In the genomic region with DNA sequence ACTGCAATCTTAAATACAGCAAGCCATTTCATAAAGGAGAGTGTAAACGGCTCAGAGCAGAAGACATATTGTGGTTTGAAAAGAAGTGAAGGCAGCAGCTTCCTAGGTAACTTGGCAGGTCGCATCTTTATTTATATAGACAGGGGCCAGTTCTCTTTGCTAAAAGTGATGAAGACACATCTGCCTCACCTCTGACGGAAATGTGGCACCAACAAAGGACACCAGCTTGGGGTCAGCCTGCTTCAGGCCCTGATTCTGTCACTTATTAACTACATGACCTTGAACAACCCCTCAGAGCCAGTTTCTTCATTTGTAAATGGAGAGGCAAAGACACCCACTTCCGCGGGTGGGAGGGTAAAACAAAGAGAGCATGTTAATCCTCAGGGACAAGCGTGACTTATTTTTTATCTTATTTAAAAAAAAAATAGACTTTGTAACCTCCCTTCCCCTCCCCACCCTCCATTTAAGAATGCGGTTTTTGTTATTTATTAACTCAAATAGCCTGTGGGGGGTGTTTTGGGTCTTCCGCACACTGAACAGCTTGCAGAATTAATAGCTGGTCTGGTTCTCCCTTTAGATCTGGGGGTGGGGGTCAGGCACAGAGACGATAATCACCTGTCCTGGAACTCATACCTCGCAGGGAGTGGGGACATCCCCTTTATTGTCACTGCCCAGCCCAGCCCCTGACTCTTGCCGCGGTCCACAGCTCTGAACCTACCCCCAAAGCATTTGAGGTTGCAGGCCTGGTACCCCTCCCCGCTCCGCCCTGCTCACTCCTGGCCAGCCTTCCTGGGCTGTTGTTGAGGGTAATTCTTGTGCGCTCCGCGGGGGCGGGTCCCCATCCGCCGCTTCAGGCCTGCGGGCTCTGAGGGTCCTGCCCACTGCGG, we compare ENCODE assay signal across 1 cellular context.
A peak's percentile ranks its signal among the peaks of the same experiment; 100 is the strongest.
TF ChIP-seq lines count a peak whose summit lies in the region.

No MANE protein-coding gene starts in this region.

TF ChIP-seq in HepG2, 621 proteins besides CTCF, POLR2A, EP300 and RAD21 (continued from another document and continues in another):
- TF ChIP-seq, protein P1, sequence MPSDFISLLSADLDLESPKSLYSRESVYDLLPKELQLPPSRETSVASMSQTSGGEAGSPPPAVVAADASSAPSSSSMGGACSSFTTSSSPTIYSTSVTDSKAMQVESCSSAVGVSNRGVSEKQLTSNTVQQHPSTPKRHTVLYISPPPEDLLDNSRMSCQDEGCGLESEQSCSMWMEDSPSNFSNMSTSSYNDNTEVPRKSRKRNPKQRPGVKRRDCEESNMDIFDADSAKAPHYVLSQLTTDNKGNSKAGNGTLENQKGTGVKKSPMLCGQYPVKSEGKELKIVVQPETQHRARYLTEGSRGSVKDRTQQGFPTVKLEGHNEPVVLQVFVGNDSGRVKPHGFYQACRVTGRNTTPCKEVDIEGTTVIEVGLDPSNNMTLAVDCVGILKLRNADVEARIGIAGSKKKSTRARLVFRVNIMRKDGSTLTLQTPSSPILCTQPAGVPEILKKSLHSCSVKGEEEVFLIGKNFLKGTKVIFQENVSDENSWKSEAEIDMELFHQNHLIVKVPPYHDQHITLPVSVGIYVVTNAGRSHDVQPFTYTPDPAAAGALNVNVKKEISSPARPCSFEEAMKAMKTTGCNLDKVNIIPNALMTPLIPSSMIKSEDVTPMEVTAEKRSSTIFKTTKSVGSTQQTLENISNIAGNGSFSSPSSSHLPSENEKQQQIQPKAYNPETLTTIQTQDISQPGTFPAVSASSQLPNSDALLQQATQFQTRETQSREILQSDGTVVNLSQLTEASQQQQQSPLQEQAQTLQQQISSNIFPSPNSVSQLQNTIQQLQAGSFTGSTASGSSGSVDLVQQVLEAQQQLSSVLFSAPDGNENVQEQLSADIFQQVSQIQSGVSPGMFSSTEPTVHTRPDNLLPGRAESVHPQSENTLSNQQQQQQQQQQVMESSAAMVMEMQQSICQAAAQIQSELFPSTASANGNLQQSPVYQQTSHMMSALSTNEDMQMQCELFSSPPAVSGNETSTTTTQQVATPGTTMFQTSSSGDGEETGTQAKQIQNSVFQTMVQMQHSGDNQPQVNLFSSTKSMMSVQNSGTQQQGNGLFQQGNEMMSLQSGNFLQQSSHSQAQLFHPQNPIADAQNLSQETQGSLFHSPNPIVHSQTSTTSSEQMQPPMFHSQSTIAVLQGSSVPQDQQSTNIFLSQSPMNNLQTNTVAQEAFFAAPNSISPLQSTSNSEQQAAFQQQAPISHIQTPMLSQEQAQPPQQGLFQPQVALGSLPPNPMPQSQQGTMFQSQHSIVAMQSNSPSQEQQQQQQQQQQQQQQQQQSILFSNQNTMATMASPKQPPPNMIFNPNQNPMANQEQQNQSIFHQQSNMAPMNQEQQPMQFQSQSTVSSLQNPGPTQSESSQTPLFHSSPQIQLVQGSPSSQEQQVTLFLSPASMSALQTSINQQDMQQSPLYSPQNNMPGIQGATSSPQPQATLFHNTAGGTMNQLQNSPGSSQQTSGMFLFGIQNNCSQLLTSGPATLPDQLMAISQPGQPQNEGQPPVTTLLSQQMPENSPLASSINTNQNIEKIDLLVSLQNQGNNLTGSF (CRISPR knock-in tag; IDR thresholded peaks at IDR 0.05) = 0 out of 2 replicates have a peak, but pooled peaks have one; percentile 35
- TF ChIP-seq ZNF556 (CRISPR knock-in tag; IDR thresholded peaks at IDR 0.05; ENCODE audit: borderline replicate concordance) (0 out of 2 replicates have a peak, but pooled peaks have one; percentile 80), RARG (CRISPR knock-in tag; IDR thresholded peaks at IDR 0.05; ENCODE audit: low read depth) (0 out of 2 replicates have a peak, but pooled peaks have one; percentile 19), MED8 (CRISPR knock-in tag; IDR thresholded peaks at IDR 0.05; ENCODE audit: insufficient replicate concordance) (peak; percentile 98), ZNF678 (CRISPR knock-in tag; IDR thresholded peaks at IDR 0.05) (peak; percentile 23; the same call in 1 of the 2 replicates), ZNF768 (CRISPR knock-in tag; IDR thresholded peaks at IDR 0.05) (peak; percentile 89; the same call in 1 of the 2 replicates), BORCS8-MEF2B (CRISPR knock-in tag; IDR thresholded peaks at IDR 0.05) (no peak), ZNF101 (CRISPR knock-in tag; IDR thresholded peaks at IDR 0.05; ENCODE audit: borderline replicate concordance, low read depth) (0 out of 2 replicates have a peak, but pooled peaks have one; percentile 30), ATF7-NPFF (CRISPR knock-in tag; IDR thresholded peaks at IDR 0.05; ENCODE audit: low read depth) (0 out of 2 replicates have a peak, but pooled peaks have one; percentile 33), ZBTB3 (CRISPR knock-in tag; IDR thresholded peaks at IDR 0.05; ENCODE audit: borderline replicate concordance, low read depth) (peak; percentile 70; the same call in 1 of the 2 replicates), MEIS2 (CRISPR knock-in tag; IDR thresholded peaks at IDR 0.05) (peak; percentile 94), SP2 (CRISPR knock-in tag; IDR thresholded peaks at IDR 0.05) (peak; percentile 51; the same call in 1 of the 2 replicates), ZNF777 (CRISPR knock-in tag; IDR thresholded peaks at IDR 0.05) (0 out of 2 replicates have a peak, but pooled peaks have one; percentile 37), ZNF256 (CRISPR knock-in tag; conservative IDR thresholded peaks at IDR 0.05) (peak; percentile 94), NFE2L1 (CRISPR knock-in tag; IDR thresholded peaks at IDR 0.05; ENCODE audit: borderline replicate concordance) (no peak), MYNN (CRISPR knock-in tag; IDR thresholded peaks at IDR 0.05; ENCODE audit: low read depth) (0 out of 2 replicates have a peak, but pooled peaks have one; percentile 9), ZBTB42 (CRISPR knock-in tag; IDR thresholded peaks at IDR 0.05) (peak; percentile 84), NFIC (IDR thresholded peaks at IDR 0.05; ENCODE audit: low read length) (peak; percentile 98), DPF2 (CRISPR knock-in tag; IDR thresholded peaks at IDR 0.05; ENCODE audit: borderline replicate concordance, low read depth) (peak; percentile 77), ZNF746 (CRISPR knock-in tag; IDR thresholded peaks at IDR 0.05) (peak; percentile 92), ZNF615 (CRISPR knock-in tag; IDR thresholded peaks at IDR 0.05; ENCODE audit: borderline replicate concordance) (no peak), BRCA1 (CRISPR knock-in tag; IDR thresholded peaks at IDR 0.05) (peak; percentile 40; the same call in 1 of the 2 replicates), MLLT10 (CRISPR knock-in tag; IDR thresholded peaks at IDR 0.05) (no peak)
- TF ChIP-seq, protein P2, sequence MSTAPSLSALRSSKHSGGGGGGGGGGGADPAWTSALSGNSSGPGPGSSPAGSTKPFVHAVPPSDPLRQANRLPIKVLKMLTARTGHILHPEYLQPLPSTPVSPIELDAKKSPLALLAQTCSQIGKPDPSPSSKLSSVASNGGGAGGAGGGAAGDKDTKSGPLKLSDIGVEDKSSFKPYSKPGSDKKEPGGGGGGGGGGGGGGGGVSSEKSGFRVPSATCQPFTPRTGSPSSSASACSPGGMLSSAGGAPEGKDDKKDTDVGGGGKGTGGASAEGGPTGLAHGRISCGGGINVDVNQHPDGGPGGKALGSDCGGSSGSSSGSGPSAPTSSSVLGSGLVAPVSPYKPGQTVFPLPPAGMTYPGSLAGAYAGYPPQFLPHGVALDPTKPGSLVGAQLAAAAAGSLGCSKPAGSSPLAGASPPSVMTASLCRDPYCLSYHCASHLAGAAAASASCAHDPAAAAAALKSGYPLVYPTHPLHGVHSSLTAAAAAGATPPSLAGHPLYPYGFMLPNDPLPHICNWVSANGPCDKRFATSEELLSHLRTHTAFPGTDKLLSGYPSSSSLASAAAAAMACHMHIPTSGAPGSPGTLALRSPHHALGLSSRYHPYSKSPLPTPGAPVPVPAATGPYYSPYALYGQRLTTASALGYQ (CRISPR knock-in tag; IDR thresholded peaks at IDR 0.05) = peak; percentile 99
- TF ChIP-seq, protein P3, sequence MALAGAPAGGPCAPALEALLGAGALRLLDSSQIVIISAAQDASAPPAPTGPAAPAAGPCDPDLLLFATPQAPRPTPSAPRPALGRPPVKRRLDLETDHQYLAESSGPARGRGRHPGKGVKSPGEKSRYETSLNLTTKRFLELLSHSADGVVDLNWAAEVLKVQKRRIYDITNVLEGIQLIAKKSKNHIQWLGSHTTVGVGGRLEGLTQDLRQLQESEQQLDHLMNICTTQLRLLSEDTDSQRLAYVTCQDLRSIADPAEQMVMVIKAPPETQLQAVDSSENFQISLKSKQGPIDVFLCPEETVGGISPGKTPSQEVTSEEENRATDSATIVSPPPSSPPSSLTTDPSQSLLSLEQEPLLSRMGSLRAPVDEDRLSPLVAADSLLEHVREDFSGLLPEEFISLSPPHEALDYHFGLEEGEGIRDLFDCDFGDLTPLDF (CRISPR knock-in tag; IDR thresholded peaks at IDR 0.05) = peak; percentile 70; the same call in 1 of the 2 replicates
- TF ChIP-seq, protein P4, sequence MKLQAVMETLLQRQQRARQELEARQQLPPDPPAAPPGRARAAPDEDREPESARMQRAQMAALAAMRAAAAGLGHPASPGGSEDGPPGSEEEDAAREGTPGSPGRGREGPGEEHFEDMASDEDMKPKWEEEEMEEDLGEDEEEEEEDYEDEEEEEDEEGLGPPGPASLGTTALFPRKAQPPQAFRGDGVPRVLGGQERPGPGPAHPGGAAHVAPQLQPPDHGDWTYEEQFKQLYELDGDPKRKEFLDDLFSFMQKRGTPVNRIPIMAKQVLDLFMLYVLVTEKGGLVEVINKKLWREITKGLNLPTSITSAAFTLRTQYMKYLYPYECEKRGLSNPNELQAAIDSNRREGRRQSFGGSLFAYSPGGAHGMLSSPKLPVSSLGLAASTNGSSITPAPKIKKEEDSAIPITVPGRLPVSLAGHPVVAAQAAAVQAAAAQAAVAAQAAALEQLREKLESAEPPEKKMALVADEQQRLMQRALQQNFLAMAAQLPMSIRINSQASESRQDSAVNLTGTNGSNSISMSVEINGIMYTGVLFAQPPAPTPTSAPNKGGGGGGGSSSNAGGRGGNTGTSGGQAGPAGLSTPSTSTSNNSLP (IDR thresholded peaks at IDR 0.05; ENCODE audit: low read depth, low read length) = peak; percentile 98
- TF ChIP-seq, protein P5, sequence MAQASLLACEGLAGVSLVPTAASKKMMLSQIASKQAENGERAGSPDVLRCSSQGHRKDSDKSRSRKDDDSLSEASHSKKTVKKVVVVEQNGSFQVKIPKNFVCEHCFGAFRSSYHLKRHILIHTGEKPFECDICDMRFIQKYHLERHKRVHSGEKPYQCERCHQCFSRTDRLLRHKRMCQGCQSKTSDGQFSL (CRISPR knock-in tag; IDR thresholded peaks at IDR 0.05) = peak; percentile 96
- TF ChIP-seq, protein P6, sequence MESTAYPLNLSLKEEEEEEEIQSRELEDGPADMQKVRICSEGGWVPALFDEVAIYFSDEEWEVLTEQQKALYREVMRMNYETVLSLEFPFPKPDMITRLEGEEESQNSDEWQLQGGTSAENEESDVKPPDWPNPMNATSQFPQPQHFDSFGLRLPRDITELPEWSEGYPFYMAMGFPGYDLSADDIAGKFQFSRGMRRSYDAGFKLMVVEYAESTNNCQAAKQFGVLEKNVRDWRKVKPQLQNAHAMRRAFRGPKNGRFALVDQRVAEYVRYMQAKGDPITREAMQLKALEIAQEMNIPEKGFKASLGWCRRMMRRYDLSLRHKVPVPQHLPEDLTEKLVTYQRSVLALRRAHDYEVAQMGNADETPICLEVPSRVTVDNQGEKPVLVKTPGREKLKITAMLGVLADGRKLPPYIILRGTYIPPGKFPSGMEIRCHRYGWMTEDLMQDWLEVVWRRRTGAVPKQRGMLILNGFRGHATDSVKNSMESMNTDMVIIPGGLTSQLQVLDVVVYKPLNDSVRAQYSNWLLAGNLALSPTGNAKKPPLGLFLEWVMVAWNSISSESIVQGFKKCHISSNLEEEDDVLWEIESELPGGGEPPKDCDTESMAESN (CRISPR knock-in tag; conservative IDR thresholded peaks at IDR 0.05) = 0 out of 2 replicates have a peak, but pooled peaks have one; percentile 43
- TF ChIP-seq, protein P7, sequence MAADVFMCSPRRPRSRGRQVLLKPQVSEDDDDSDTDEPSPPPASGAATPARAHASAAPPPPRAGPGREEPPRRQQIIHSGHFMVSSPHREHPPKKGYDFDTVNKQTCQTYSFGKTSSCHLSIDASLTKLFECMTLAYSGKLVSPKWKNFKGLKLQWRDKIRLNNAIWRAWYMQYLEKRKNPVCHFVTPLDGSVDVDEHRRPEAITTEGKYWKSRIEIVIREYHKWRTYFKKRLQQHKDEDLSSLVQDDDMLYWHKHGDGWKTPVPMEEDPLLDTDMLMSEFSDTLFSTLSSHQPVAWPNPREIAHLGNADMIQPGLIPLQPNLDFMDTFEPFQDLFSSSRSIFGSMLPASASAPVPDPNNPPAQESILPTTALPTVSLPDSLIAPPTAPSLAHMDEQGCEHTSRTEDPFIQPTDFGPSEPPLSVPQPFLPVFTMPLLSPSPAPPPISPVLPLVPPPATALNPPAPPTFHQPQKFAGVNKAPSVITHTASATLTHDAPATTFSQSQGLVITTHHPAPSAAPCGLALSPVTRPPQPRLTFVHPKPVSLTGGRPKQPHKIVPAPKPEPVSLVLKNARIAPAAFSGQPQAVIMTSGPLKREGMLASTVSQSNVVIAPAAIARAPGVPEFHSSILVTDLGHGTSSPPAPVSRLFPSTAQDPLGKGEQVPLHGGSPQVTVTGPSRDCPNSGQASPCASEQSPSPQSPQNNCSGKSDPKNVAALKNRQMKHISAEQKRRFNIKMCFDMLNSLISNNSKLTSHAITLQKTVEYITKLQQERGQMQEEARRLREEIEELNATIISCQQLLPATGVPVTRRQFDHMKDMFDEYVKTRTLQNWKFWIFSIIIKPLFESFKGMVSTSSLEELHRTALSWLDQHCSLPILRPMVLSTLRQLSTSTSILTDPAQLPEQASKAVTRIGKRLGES (CRISPR knock-in tag; IDR thresholded peaks at IDR 0.05; ENCODE audit: borderline replicate concordance) = peak; percentile 90
- TF ChIP-seq, protein P8, sequence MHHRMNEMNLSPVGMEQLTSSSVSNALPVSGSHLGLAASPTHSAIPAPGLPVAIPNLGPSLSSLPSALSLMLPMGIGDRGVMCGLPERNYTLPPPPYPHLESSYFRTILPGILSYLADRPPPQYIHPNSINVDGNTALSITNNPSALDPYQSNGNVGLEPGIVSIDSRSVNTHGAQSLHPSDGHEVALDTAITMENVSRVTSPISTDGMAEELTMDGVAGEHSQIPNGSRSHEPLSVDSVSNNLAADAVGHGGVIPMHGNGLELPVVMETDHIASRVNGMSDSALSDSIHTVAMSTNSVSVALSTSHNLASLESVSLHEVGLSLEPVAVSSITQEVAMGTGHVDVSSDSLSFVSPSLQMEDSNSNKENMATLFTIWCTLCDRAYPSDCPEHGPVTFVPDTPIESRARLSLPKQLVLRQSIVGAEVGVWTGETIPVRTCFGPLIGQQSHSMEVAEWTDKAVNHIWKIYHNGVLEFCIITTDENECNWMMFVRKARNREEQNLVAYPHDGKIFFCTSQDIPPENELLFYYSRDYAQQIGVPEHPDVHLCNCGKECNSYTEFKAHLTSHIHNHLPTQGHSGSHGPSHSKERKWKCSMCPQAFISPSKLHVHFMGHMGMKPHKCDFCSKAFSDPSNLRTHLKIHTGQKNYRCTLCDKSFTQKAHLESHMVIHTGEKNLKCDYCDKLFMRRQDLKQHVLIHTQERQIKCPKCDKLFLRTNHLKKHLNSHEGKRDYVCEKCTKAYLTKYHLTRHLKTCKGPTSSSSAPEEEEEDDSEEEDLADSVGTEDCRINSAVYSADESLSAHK (CRISPR knock-in tag; IDR thresholded peaks at IDR 0.05; ENCODE audit: borderline replicate concordance) = no peak
